Comparison of ENCODE assay signal across 14 cellular contexts in genomic region chr3:13533823-13534435, GRCh38. TPM values are rescaled to one million over a fixed set of nuclear protein-coding genes. Genes with fewer than 3 reads are reported as not detected.
"Had no signal": no experiment of that assay in that cellular context is flagged by ENCODE, and none has a peak within 500 bp of the region (broad histone marks: within the 10 kb centered on the region; RNA-seq: fewer than 3 reads in every experiment).

No MANE protein-coding gene starts in this region.

- H3K9me3 ChIP-seq: right lobe of liver had no signal

- H3K36me3 Mint-ChIP-seq: natural killer cell treated with Interleukin-12 subunit alpha and Interleukin-12 subunit beta and Interleukin-15 and Interleukin-18, amount 100 ng/mL, for 72 hours had no signal

- H3K4me3 Mint-ChIP-seq: activated CD4-positive, alpha-beta T cell treated with anti-CD3 and anti-CD28 coated beads, Interleukin-2, amount 10 ng/mL, durations not matched to agents 7 days and 5 days; activated naive CD8-positive, alpha-beta T cell; activated T-cell treated with anti-CD3 and anti-CD28 coated beads, Interleukin-2, amount 50 U/mL, for 72 hours; natural killer cell treated with Interleukin-12 subunit alpha and Interleukin-12 subunit beta and Interleukin-15 and Interleukin-18, amount 100 ng/mL, for 72 hours had no signal

- H3K36me3 ChIP-seq: right lobe of liver had no signal

- H3K27ac Mint-ChIP-seq: activated CD4-positive, alpha-beta T cell treated with anti-CD3 and anti-CD28 coated beads, Interleukin-2, amount 10 ng/mL, durations not matched to agents 7 days and 5 days; activated naive CD8-positive, alpha-beta T cell; activated T-cell treated with anti-CD3 and anti-CD28 coated beads, Interleukin-2, amount 50 U/mL, for 72 hours; natural killer cell treated with Interleukin-12 subunit alpha and Interleukin-12 subunit beta and Interleukin-15 and Interleukin-18, amount 100 ng/mL, for 72 hours; progenitor cell of endocrine pancreas had no signal

- ATAC-seq: activated T-cell treated with anti-CD3 and anti-CD28 coated beads, Interleukin-2, amount 50 U/mL, for 72 hours; right lobe of liver had no signal

- DNase-seq: activated CD4-positive, alpha-beta T cell treated with anti-CD3 and anti-CD28 coated beads, Interleukin-2, amount 10 ng/mL, durations not matched to agents 7 days and 5 days; activated CD8-positive, alpha-beta memory T cell treated with anti-CD3 and anti-CD28 coated beads, Interleukin-2, amount 50 U/mL, for 48 hours; activated gamma-delta T cell; activated T-cell treated with anti-CD3 and anti-CD28 coated beads, Interleukin-2, amount 50 U/mL, for 72 hours; amygdala; dermis blood vessel endothelial cell; erythroblast; nucleus accumbens; stimulated activated CD4-positive, alpha-beta T cell treated with anti-CD3 and anti-CD28 coated beads, Interleukin-1b, Interleukin-23, amount 100 ng/mL, for 48 hours; SW 1271 had no signal

- H3K27ac ChIP-seq: right lobe of liver had no signal

- H3K9me3 Mint-ChIP-seq: activated CD4-positive, alpha-beta T cell treated with anti-CD3 and anti-CD28 coated beads, Interleukin-2, amount 10 ng/mL, durations not matched to agents 7 days and 5 days; activated T-cell treated with anti-CD3 and anti-CD28 coated beads, Interleukin-2, amount 50 U/mL, for 72 hours; natural killer cell treated with Interleukin-12 subunit alpha and Interleukin-12 subunit beta and Interleukin-15 and Interleukin-18, amount 100 ng/mL, for 72 hours had no signal

- H3K4me3 ChIP-seq: right lobe of liver had no signal

- H3K4me1 ChIP-seq: right lobe of liver had no signal

RNA-seq across cellular contexts. Expression of gene FBLN2, which starts 15.0 kb away (rescaled TPM):
- total RNA-seq: activated CD4-positive, alpha-beta T cell treated with anti-CD3 and anti-CD28 coated beads, Interleukin-2, amount 10 ng/mL, durations not matched to agents 7 days and 5 days; natural killer cell treated with Interleukin-12 subunit alpha and Interleukin-12 subunit beta and Interleukin-15 and Interleukin-18, amount 100 ng/mL, for 72 hours had no signal
